8 cellular contexts compared by ENCODE assay signal in the genomic region with DNA sequence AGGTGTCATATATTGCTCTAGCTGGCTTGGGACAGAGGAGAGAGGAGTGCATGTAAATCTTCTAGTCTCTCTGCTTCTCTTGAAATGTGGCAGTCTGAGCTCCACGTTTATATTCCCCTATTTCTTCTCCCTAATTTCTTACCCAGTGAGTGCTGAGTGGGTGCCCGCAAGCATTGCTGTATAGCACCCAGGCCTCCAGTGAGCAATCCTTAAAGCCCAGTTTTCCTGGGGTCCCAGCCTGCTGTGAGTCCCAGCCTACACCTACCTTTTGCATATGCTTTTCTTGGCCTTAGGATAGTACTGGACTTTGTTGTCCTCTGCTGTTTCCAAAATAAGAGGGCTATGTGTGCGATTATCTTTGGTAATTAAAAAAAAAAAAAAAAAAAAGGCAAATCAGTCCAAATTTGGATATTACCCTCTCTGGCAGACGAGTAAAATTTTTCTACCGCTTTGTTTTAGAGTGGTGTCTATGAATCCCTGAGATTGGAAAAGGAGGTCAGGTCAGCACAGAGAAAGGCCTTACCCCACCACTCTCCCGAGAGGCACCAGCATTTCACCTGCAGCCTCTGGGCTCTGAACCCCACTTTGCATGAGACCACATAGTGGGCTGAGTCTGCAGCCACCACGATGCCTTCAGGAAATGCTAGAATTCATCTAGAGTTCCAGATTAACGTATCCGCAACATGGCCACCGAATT. TPM values are rescaled to one million over a fixed set of nuclear protein-coding genes. Genes with fewer than 3 reads are reported as not detected.
DNase-seq lines count a peak whose midpoint lies in the region; ATAC-seq and TF ChIP-seq lines count a peak whose summit lies in the region.

No MANE protein-coding gene starts in this region.

- no peak for TF ChIP-seq CTCF in AG10803 (conservative IDR thresholded peaks at IDR 0.05; ENCODE audit: low read length)
- no peak for TF ChIP-seq CTCF in brain microvascular endothelial cell (IDR thresholded peaks at IDR 0.05; ENCODE audit: low read depth, low read length, missing control alignments)

- peaks cover 4% of the 10 kb centered on the region for H3K36me3 ChIP-seq in brain microvascular endothelial cell (replicated peaks)

- H3K27ac ChIP-seq in brain microvascular endothelial cell = peak overlapping the region; percentile 89

- ATAC-seq in HG02763 (IDR thresholded peaks at IDR 0.05; ENCODE audit: unreplicated experiment) (peak; percentile 52), HG02571 (IDR thresholded peaks at IDR 0.05; ENCODE audit: unreplicated experiment) (no peak)

- H3K4me3 ChIP-seq in AG10803 (ENCODE audit: low read length) = peak overlapping the region; percentile 68
- H3K4me3 ChIP-seq in brain microvascular endothelial cell (ENCODE audit: low read depth, low read length) = peak overlapping the region; percentile 60

- in situ Hi-C loops in brain microvascular endothelial cell (cut with HindIII; ENCODE audit: low pct_ligation_motif_present, low sequenced_read_pairs) = no loop called here

- H3K27me3 ChIP-seq in brain microvascular endothelial cell (replicated peaks) = no peaks in the 10 kb centered on the region

- peak; percentile 16 for DNase-seq in AG10803 (ENCODE audit: low read depth)
- no peak for DNase-seq in brain microvascular endothelial cell
- DNase-seq in lung microvascular endothelial cell (ENCODE audit: low read depth in 2 of 2) = peak; percentile 6 to 10
- no peak for DNase-seq in NCI-H748 (lab: John Stamatoyannopoulos, UW; ENCODE audit: unreplicated experiment)
- DNase-seq in DMS114 treated with DMSO at 0.1 percent for 48 hours (lab: John Stamatoyannopoulos, UW; ENCODE audit: unreplicated experiment) = no peak
- no peak for DNase-seq in HT-29 (ENCODE audit: low spot score)

RNA-seq across cellular contexts. Expression of a gene that starts 1.1 kb away (rescaled TPM):
- 10.5 and 12.9 TPM in 2 replicates for total RNA-seq in lung microvascular endothelial cell
- total RNA-seq in HT-29 (2014; rRNA removed; shearing (Covaris generic)) = 48.4 and 49.4 TPM in 2 replicates

Comparison
In these comparisons a context has a peak if more than half of its experiments do, and no peak if none do; other contexts are left out.
1. DNase-seq: peak in AG10803 (single experiment) and lung microvascular endothelial cell (2 of 2); none in brain microvascular endothelial cell (single experiment), NCI-H748 (single experiment), DMS114 treated with DMSO at 0.1 percent for 48 hours (single experiment) and HT-29 (single experiment).